9 cellular contexts compared by ENCODE assay signal in the genomic region with DNA sequence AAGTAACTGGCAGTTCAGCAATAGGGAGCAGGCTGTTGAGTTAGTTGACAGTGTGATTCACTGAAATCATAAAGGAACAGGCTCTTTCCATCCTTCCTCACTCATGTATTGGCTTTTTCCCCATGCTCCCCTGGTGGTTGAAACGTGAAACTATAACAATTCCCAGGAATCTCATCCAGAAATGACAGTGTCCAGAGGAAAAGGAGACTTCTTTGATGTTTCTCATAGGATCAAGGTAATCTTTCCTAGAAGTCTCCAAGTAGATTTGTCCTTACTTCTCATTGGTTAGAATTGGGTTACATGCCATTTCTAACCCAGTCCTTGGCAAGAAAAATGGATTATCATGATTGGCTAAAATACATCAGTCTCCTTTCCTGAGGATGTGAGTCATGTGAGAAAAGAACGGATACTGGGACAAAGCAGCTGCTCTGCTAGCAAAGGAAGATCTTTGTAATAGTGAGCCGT. TPM values are rescaled to one million over a fixed set of nuclear protein-coding genes. Genes with fewer than 3 reads are reported as not detected.
DNase-seq lines count a peak whose midpoint lies in the region; ATAC-seq, FAIRE-seq and TF ChIP-seq lines count a peak whose summit lies in the region.
"Had no signal": no experiment of that assay in that cellular context is flagged by ENCODE, and none has a peak within 500 bp of the region (broad histone marks: within the 10 kb centered on the region; RNA-seq: fewer than 3 reads in every experiment).

No MANE protein-coding gene starts in this region.

- H3K4me1 Mint-ChIP-seq in activated CD4-positive, alpha-beta T cell treated with anti-CD3 and anti-CD28 coated beads, Interleukin-2, amount 10 ng/mL, durations not matched to agents 7 days and 5 days: peaks cover 9% of the 10 kb centered on the region

- no peaks in the 10 kb centered on the region for H3F3A ChIP-seq in neural cell (ENCODE audit: insufficient read depth, low read length, poor library complexity, severe bottlenecking)

- no peaks in the 10 kb centered on the region for H3K9me3 Mint-ChIP-seq in activated CD4-positive, alpha-beta T cell treated with anti-CD3 and anti-CD28 coated beads, Interleukin-2, amount 10 ng/mL, durations not matched to agents 7 days and 5 days
- H3K9me3 Mint-ChIP-seq: memory B cell had no signal

- no peak overlapping the region for H3K27ac ChIP-seq in neural cell (ENCODE audit: low read length)

- no peaks in the 10 kb centered on the region for H3K79me2 ChIP-seq in neural cell (replicated peaks; ENCODE audit: insufficient read depth, low read length)

- no peak overlapping the region for H3K9ac ChIP-seq in neural cell (ENCODE audit: low read length)

- no peaks in the 10 kb centered on the region for H4K20me1 ChIP-seq in neural cell (ENCODE audit: insufficient read depth)

- DNase-seq in D721Med (ENCODE audit: insufficient read length, low spot score) (no peak), NCI-H226 (peak; percentile 81), epithelial cell of esophagus (ENCODE audit: low read depth) (peak; percentile 75), activated gamma-delta T cell treated with Interleukin-2 at 50 U/mL for 16 hours (no peak)
- DNase-seq in activated CD4-positive, alpha-beta T cell treated with anti-CD3 and anti-CD28 coated beads, Interleukin-2, amount 10 ng/mL, durations not matched to agents 7 days and 5 days: no peak

- POLR2A ChIA-PET in activated CD4-positive, alpha-beta T cell treated with anti-CD3 and anti-CD28 coated beads, Interleukin-2, amount 10 ng/mL, durations not matched to agents 7 days and 5 days (lab: Charles Lee): no interaction called here

- H3K36me3 ChIP-seq in neural cell (ENCODE audit: insufficient read depth, low read length): no peaks in the 10 kb centered on the region

- CTCF ChIA-PET in activated CD4-positive, alpha-beta T cell treated with anti-CD3 and anti-CD28 coated beads, Interleukin-2, amount 10 ng/mL, durations not matched to agents 7 days and 5 days (lab: Charles Lee): interaction anchor here (0.9 kb wide), 1 partner anchor 9 kb away, joined by 3 read pairs; no protein-coding TSS in a partner anchor

- H3K4me3 Mint-ChIP-seq in activated CD4-positive, alpha-beta T cell treated with anti-CD3 and anti-CD28 coated beads, Interleukin-2, amount 10 ng/mL, durations not matched to agents 7 days and 5 days: no peak overlapping the region
- H3K4me3 Mint-ChIP-seq: memory B cell had no signal

- H3K36me3 Mint-ChIP-seq in activated CD4-positive, alpha-beta T cell treated with anti-CD3 and anti-CD28 coated beads, Interleukin-2, amount 10 ng/mL, durations not matched to agents 7 days and 5 days (ENCODE audit: low read depth): peaks cover 41% of the 10 kb centered on the region

- H3K27me3 ChIP-seq in neural cell (ENCODE audit: insufficient read depth, low read depth, low read length): no peaks in the 10 kb centered on the region

- H2AFZ ChIP-seq in neural cell (ENCODE audit: low read depth, low read length): no peak overlapping the region

- TF ChIP-seq RAD21 in neural cell (conservative IDR thresholded peaks at IDR 0.05): no peak

- H3K4me3 ChIP-seq in epithelial cell of esophagus (ENCODE audit: low read length) (no peak overlapping the region), neural cell (ENCODE audit: low read length) (no peak overlapping the region)

- peak; percentile 67 for FAIRE-seq in D721Med (lab: Jason Lieb, UNC)

- H3K4me2 ChIP-seq in neural cell (ENCODE audit: low read length): no peak overlapping the region

- H3K27ac Mint-ChIP-seq in activated CD4-positive, alpha-beta T cell treated with anti-CD3 and anti-CD28 coated beads, Interleukin-2, amount 10 ng/mL, durations not matched to agents 7 days and 5 days: no peak overlapping the region
- H3K27ac Mint-ChIP-seq: memory B cell had no signal

- no peak for TF ChIP-seq CTCF in D721Med (IDR thresholded peaks at IDR 0.05; ENCODE audit: insufficient read depth, missing control alignments)
- TF ChIP-seq CTCF in epithelial cell of esophagus (IDR thresholded peaks at IDR 0.05; ENCODE audit: insufficient read depth, low read depth, low read length, missing control alignments): peak; percentile 74
- TF ChIP-seq CTCF in neural cell (IDR thresholded peaks at IDR 0.05; ENCODE audit: poor library complexity, severe bottlenecking): peak; percentile 51

- ATAC-seq in GM21786 (IDR thresholded peaks at IDR 0.05; ENCODE audit: unreplicated experiment) (no peak), HG03025 (IDR thresholded peaks at IDR 0.05; ENCODE audit: low FRiP score, unreplicated experiment) (no peak)

- no peaks in the 10 kb centered on the region for H3K27me3 Mint-ChIP-seq in activated CD4-positive, alpha-beta T cell treated with anti-CD3 and anti-CD28 coated beads, Interleukin-2, amount 10 ng/mL, durations not matched to agents 7 days and 5 days
- H3K27me3 Mint-ChIP-seq: memory B cell had no signal

- TF ChIP-seq EP300 in neural cell (conservative IDR thresholded peaks at IDR 0.05; ENCODE audit: poor library complexity, severe bottlenecking): no peak

- H3K9me2 ChIP-seq in neural cell (ENCODE audit: insufficient read depth, low read length): no peaks in the 10 kb centered on the region

- H3K9me3 ChIP-seq in neural cell (ENCODE audit: low read length): no peaks in the 10 kb centered on the region

TF ChIP-seq in neural cell, 6 proteins besides CTCF, POLR2A, EP300 and RAD21:
- TF ChIP-seq, protein P1, sequence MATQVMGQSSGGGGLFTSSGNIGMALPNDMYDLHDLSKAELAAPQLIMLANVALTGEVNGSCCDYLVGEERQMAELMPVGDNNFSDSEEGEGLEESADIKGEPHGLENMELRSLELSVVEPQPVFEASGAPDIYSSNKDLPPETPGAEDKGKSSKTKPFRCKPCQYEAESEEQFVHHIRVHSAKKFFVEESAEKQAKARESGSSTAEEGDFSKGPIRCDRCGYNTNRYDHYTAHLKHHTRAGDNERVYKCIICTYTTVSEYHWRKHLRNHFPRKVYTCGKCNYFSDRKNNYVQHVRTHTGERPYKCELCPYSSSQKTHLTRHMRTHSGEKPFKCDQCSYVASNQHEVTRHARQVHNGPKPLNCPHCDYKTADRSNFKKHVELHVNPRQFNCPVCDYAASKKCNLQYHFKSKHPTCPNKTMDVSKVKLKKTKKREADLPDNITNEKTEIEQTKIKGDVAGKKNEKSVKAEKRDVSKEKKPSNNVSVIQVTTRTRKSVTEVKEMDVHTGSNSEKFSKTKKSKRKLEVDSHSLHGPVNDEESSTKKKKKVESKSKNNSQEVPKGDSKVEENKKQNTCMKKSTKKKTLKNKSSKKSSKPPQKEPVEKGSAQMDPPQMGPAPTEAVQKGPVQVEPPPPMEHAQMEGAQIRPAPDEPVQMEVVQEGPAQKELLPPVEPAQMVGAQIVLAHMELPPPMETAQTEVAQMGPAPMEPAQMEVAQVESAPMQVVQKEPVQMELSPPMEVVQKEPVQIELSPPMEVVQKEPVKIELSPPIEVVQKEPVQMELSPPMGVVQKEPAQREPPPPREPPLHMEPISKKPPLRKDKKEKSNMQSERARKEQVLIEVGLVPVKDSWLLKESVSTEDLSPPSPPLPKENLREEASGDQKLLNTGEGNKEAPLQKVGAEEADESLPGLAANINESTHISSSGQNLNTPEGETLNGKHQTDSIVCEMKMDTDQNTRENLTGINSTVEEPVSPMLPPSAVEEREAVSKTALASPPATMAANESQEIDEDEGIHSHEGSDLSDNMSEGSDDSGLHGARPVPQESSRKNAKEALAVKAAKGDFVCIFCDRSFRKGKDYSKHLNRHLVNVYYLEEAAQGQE (IDR thresholded peaks at IDR 0.05; ENCODE audit: borderline replicate concordance): no peak
- TF ChIP-seq TAF1 (IDR thresholded peaks at IDR 0.05; ENCODE audit: low read depth): no peak
- no peak for TF ChIP-seq POLR2AphosphoS5 (IDR thresholded peaks at IDR 0.05)
- TF ChIP-seq EZH2 (IDR thresholded peaks at IDR 0.05; ENCODE audit: borderline replicate concordance, insufficient read depth, low read length, poor library complexity, severe bottlenecking): no peak
- TF ChIP-seq MXI1 (conservative IDR thresholded peaks at IDR 0.05; ENCODE audit: poor library complexity, severe bottlenecking): no peak
- TF ChIP-seq SMC3 (conservative IDR thresholded peaks at IDR 0.05; ENCODE audit: poor library complexity): no peak
TF ChIP-seq in neural cell: peak in this region for 0.

RNA-seq across cellular contexts. Expression of gene TTC19, which starts 14.4 kb away (rescaled TPM):
- 88.7 and 97.8 TPM in 2 replicates for polyA plus RNA-seq in neural cell
- polyA minus RNA-seq in neural cell: 78.5 and 92.0 TPM in 2 replicates
- total RNA-seq in activated CD4-positive, alpha-beta T cell treated with anti-CD3 and anti-CD28 coated beads, Interleukin-2, amount 10 ng/mL, durations not matched to agents 7 days and 5 days: 10 to 100 TPM; 25.4 to 25.5 TPM

RNA-seq across cellular contexts. Expression of gene ZSWIM7, which starts 14.5 kb away (rescaled TPM):
- 34.0 and 51.2 TPM in 2 replicates for polyA plus RNA-seq in neural cell
- polyA minus RNA-seq in neural cell: 12.0 and 13.1 TPM in 2 replicates
- total RNA-seq in activated CD4-positive, alpha-beta T cell treated with anti-CD3 and anti-CD28 coated beads, Interleukin-2, amount 10 ng/mL, durations not matched to agents 7 days and 5 days: 10 to 100 TPM; 13.3 to 18.1 TPM

Comparison
In these comparisons a context has a peak if more than half of its experiments do, and no peak if none do; other contexts are left out.
1. DNase-seq: peak in NCI-H226 (single experiment) and epithelial cell of esophagus (single experiment); none in D721Med (single experiment), activated CD4-positive, alpha-beta T cell treated with anti-CD3 and anti-CD28 coated beads, Interleukin-2, amount 10 ng/mL, durations not matched to agents 7 days and 5 days (single experiment) and activated gamma-delta T cell treated with Interleukin-2 at 50 U/mL for 16 hours (single experiment).